In genomic region chr2:8346706-8347430, GRCh38 we compare ENCODE assay signal across 1 cellular context.
TF ChIP-seq lines count a peak whose summit lies in the region.

No MANE protein-coding gene starts in this region.

TF ChIP-seq in K562, 482 proteins besides CTCF, POLR2A, EP300 and RAD21 (continued from another document):
- TF ChIP-seq ZNF583 (CRISPR knock-in tag; IDR thresholded peaks at IDR 0.05) (no peak), ARID1B (IDR thresholded peaks at IDR 0.05) (peak; percentile 60; the same call in 1 of the 2 replicates), MEIS2 (IDR thresholded peaks at IDR 0.05; ENCODE audit: partially characterized antibody) (peak; percentile 44), MTA2 (IDR thresholded peaks at IDR 0.05; ENCODE audit: low read depth) (0 out of 2 replicates have a peak, but pooled peaks have one; percentile 37), TEAD4 (IDR thresholded peaks at IDR 0.05; ENCODE audit: low read length) (peak; percentile 69), TEAD4 (CRISPR knock-in tag; IDR thresholded peaks at IDR 0.05; ENCODE audit: borderline replicate concordance) (no peak), HEY1 (CRISPR knock-in tag; IDR thresholded peaks at IDR 0.05; ENCODE audit: borderline replicate concordance) (no peak), NRF1 (conservative IDR thresholded peaks at IDR 0.05 in 1 of 2, IDR thresholded peaks at IDR 0.05 in 1 of 2) (no peak), TAL1 (IDR thresholded peaks at IDR 0.05) (peak; percentile 75), ETV5 (CRISPR knock-in tag; IDR thresholded peaks at IDR 0.05; ENCODE audit: low read depth) (no peak), CBFA2T2 (conservative IDR thresholded peaks at IDR 0.05) (peak; percentile 32; the same call in 1 of the 2 replicates), PKNOX1 (IDR thresholded peaks at IDR 0.05) (0 out of 2 replicates have a peak, but pooled peaks have one; percentile 30), THRA (IDR thresholded peaks at IDR 0.05) (no peak), POLR2AphosphoS5 (IDR thresholded peaks at IDR 0.05; ENCODE audit: control insufficient read depth, insufficient read depth, low read depth, low read length) (peak; percentile 18; the same call in 1 of the 2 replicates), TCF3 (CRISPR knock-in tag; IDR thresholded peaks at IDR 0.05) (peak; percentile 82), TSC22D4 (tag; IDR thresholded peaks at IDR 0.05) (no peak)
TF ChIP-seq in K562: peak in this region for 13.
